In genomic region chr1:225629483-225629882, GRCh38 we compare ENCODE assay signal across 17 cellular contexts. TPM values are rescaled to one million over a fixed set of nuclear protein-coding genes. Genes with fewer than 3 reads are reported as not detected.
DNase-seq lines count a peak whose midpoint lies in the region; ATAC-seq, FAIRE-seq and TF ChIP-seq lines count a peak whose summit lies in the region.
"Had no signal": no experiment of that assay in that cellular context is flagged by ENCODE, and none has a peak within 500 bp of the region (broad histone marks: within the 10 kb centered on the region; RNA-seq: fewer than 3 reads in every experiment).

No MANE protein-coding gene starts in this region.

- H2AFZ ChIP-seq in HepG2 (ENCODE audit: low read length) (no peak overlapping the region), neural progenitor cell (replicated peaks) (no peak overlapping the region)
- H2AFZ ChIP-seq: GM23248 had no signal

- POLR2A ChIA-PET in HepG2 (lab: Yijun Ruan, JAX): no interaction called here
- POLR2A ChIA-PET in WTC11 (lab: Charles Lee): no interaction called here

- ATAC-seq in HepG2 (no peak), right lobe of liver (no peak), WTC11 (no peak), GM18870 (IDR thresholded peaks at IDR 0.05; ENCODE audit: unreplicated experiment) (no peak)

- FAIRE-seq in HepG2 (lab: Jason Lieb, UNC) (no peak), frontal cortex (lab: Jason Lieb, UNC) (no peak)
- FAIRE-seq: GM12891, HTR-8/SVneo had no signal

- TF ChIP-seq EP300 in HepG2 (IDR thresholded peaks at IDR 0.05; ENCODE audit: low read depth in 2 of 2, low read length in 2 of 2): no peak
- no peak for TF ChIP-seq EP300 in HepG2 (CRISPR knock-in tag; IDR thresholded peaks at IDR 0.05; ENCODE audit: borderline replicate concordance)

- DNase-seq in HepG2 (ENCODE audit: low spot score): no peak
- no peak for DNase-seq in right lobe of liver
- DNase-seq in WTC11 (ENCODE audit: low spot score): no peak
- DNase-seq in neural progenitor cell (ENCODE audit: low spot score): no peak
- no peak for DNase-seq in frontal cortex (ENCODE audit: low spot score in 2 of 2)
- no peak for DNase-seq in activated naive CD4-positive, alpha-beta T cell treated with anti-CD3 and anti-CD28 coated beads, Interleukin-2, amount 10 ng/mL, durations not matched to agents 7 days and 5 days
- DNase-seq: 8988T; BE2C; C1 segment of cervical spinal cord; CD4-positive, CD25-positive, alpha-beta regulatory T cell; CD8-positive, alpha-beta memory T cell; COR-L47; GM23248 had no signal

- H3K4me3 Mint-ChIP-seq in WTC11 (no peak overlapping the region), neural progenitor cell (no peak overlapping the region)
- H3K4me3 Mint-ChIP-seq in activated naive CD4-positive, alpha-beta T cell treated with anti-CD3 and anti-CD28 coated beads, Interleukin-2, amount 10 ng/mL, durations not matched to agents 7 days and 5 days: no peak overlapping the region
- H3K4me3 Mint-ChIP-seq: CD4-positive, CD25-positive, alpha-beta regulatory T cell; CD8-positive, alpha-beta memory T cell had no signal

- no peaks in the 10 kb centered on the region for H3K27me3 ChIP-seq in HepG2 (ENCODE audit: control insufficient read depth in 1 of 2, insufficient read depth in 2 of 2, low read length in 2 of 2)
- no peaks in the 10 kb centered on the region for H3K27me3 ChIP-seq in right lobe of liver
- H3K27me3 ChIP-seq in neural progenitor cell: no peaks in the 10 kb centered on the region
- H3K27me3 ChIP-seq: BE2C had no signal

- no peak overlapping the region for H3K4me3 ChIP-seq in HepG2 (replicated peaks in 1 of 3; ENCODE audit: insufficient read depth in 1 of 3, low read depth in 2 of 3, low read length in 3 of 3)
- H3K4me3 ChIP-seq in right lobe of liver: no peak overlapping the region
- H3K4me3 ChIP-seq in neural progenitor cell: no peak overlapping the region
- H3K4me3 ChIP-seq: GM23248, HAP-1 had no signal

- no peak for TF ChIP-seq CTCF in HepG2 (CRISPR knock-in tag; IDR thresholded peaks at IDR 0.05)
- TF ChIP-seq CTCF in right lobe of liver (IDR thresholded peaks at IDR 0.05): no peak
- TF ChIP-seq CTCF in WTC11 (IDR thresholded peaks at IDR 0.05): no peak
- no peak for TF ChIP-seq CTCF in neural progenitor cell (IDR thresholded peaks at IDR 0.05)

- H3F3A ChIP-seq in neural progenitor cell (ENCODE audit: low read depth): peaks cover 31% of the 10 kb centered on the region

- H3K27ac ChIP-seq in HepG2 (ENCODE audit: extremely low read length, insufficient read depth, low read length) (no peak overlapping the region), right lobe of liver (no peak overlapping the region), neural progenitor cell (peak overlapping the region; percentile 47)
- H3K27ac ChIP-seq: GM23248 had no signal

- CTCF ChIA-PET in HepG2 (lab: Yijun Ruan, JAX; ENCODE audit: low intra/inter-chr PET ratio, low total read pairs): no interaction called here
- CTCF ChIA-PET in WTC11 (lab: Charles Lee): no interaction called here
- CTCF ChIA-PET in activated naive CD4-positive, alpha-beta T cell treated with anti-CD3 and anti-CD28 coated beads, Interleukin-2, amount 10 ng/mL, durations not matched to agents 7 days and 5 days (lab: Charles Lee): no interaction called here

- peak overlapping the region; percentile 75 for H3K27ac Mint-ChIP-seq in WTC11
- no peak overlapping the region for H3K27ac Mint-ChIP-seq in neural progenitor cell
- no peak overlapping the region for H3K27ac Mint-ChIP-seq in activated naive CD4-positive, alpha-beta T cell treated with anti-CD3 and anti-CD28 coated beads, Interleukin-2, amount 10 ng/mL, durations not matched to agents 7 days and 5 days
- H3K27ac Mint-ChIP-seq: CD4-positive, CD25-positive, alpha-beta regulatory T cell; CD8-positive, alpha-beta memory T cell had no signal

- peaks cover 69% of the 10 kb centered on the region for H3K4me1 Mint-ChIP-seq in WTC11
- H3K4me1 Mint-ChIP-seq in neural progenitor cell: peaks cover 20% of the 10 kb centered on the region
- no peaks in the 10 kb centered on the region for H3K4me1 Mint-ChIP-seq in activated naive CD4-positive, alpha-beta T cell treated with anti-CD3 and anti-CD28 coated beads, Interleukin-2, amount 10 ng/mL, durations not matched to agents 7 days and 5 days
- H3K4me1 Mint-ChIP-seq: CD4-positive, CD25-positive, alpha-beta regulatory T cell; CD8-positive, alpha-beta memory T cell had no signal

- TF ChIP-seq RAD21 in HepG2 (CRISPR knock-in tag; IDR thresholded peaks at IDR 0.05): no peak

- no peaks in the 10 kb centered on the region for H3K27me3 Mint-ChIP-seq in WTC11 (ENCODE audit: low read depth)
- H3K27me3 Mint-ChIP-seq in neural progenitor cell (ENCODE audit: insufficient read depth, low read depth): peaks cover 2% of the 10 kb centered on the region
- peaks cover 34% of the 10 kb centered on the region for H3K27me3 Mint-ChIP-seq in activated naive CD4-positive, alpha-beta T cell treated with anti-CD3 and anti-CD28 coated beads, Interleukin-2, amount 10 ng/mL, durations not matched to agents 7 days and 5 days

- TF ChIP-seq POLR2A in HepG2 (IDR thresholded peaks at IDR 0.05; ENCODE audit: insufficient read depth in 1 of 2, low read depth in 2 of 2, low read length in 2 of 2): no peak
- no peak for TF ChIP-seq POLR2A in right lobe of liver (IDR thresholded peaks at IDR 0.05)

- no TSS peak for BruUV-seq in HepG2 (replicated peaks; lab: Mats Ljungman, UMichigan)

- in situ Hi-C loops in HepG2 (cut with HindIII; ENCODE audit: extremely low pct_ligation_motif_present, low pct_unique_long_range_greater_than_20kb): no loop called here

- 0 out of 2 replicates have a peak, but pooled peaks cover 3% of the 10 kb centered on the region for H4K20me1 ChIP-seq in HepG2 (ENCODE audit: insufficient read depth, low read length)
- peaks cover 99% of the 10 kb centered on the region for H4K20me1 ChIP-seq in neural progenitor cell (ENCODE audit: low read depth)

- H3K9me3 ChIP-seq in HepG2 (ENCODE audit: low read length) (no peaks in the 10 kb centered on the region), right lobe of liver (no peaks in the 10 kb centered on the region), neural progenitor cell (ENCODE audit: low read depth) (no peaks in the 10 kb centered on the region)
- H3K9me3 ChIP-seq: BE2C, HAP-1 had no signal

- H3K36me3 ChIP-seq in HepG2 (replicated peaks in 1 of 2; ENCODE audit: control insufficient read depth in 1 of 2, insufficient read depth in 2 of 2, low read length in 2 of 2) (peaks cover 1 to 6% of the 10 kb centered on the region in 2 experiments; a peak in 1 of 5 replicates), right lobe of liver (no peaks in the 10 kb centered on the region), neural progenitor cell (peaks cover under 1% of the 10 kb centered on the region)
- H3K36me3 ChIP-seq: BE2C, HAP-1 had no signal

- no peak overlapping the region for H3K9ac ChIP-seq in HepG2 (ENCODE audit: insufficient read depth, low read depth, low read length)
- H3K9ac ChIP-seq in neural progenitor cell: no peak overlapping the region
- H3K9ac ChIP-seq: GM23248 had no signal

- intact Hi-C loops in HepG2 (cut with micrococcal nuclease; ENCODE audit: unreplicated experiment) (no loop called here), right lobe of liver (cut with DNase I) (no loop called here)

- H3K4me2 ChIP-seq in HepG2 (ENCODE audit: low read depth, low read length) (no peak overlapping the region), neural progenitor cell (peak overlapping the region; percentile 21)

- H3K9me3 Mint-ChIP-seq in WTC11: no peaks in the 10 kb centered on the region
- H3K9me3 Mint-ChIP-seq in neural progenitor cell: peaks cover 3% of the 10 kb centered on the region
- H3K9me3 Mint-ChIP-seq in activated naive CD4-positive, alpha-beta T cell treated with anti-CD3 and anti-CD28 coated beads, Interleukin-2, amount 10 ng/mL, durations not matched to agents 7 days and 5 days: no peaks in the 10 kb centered on the region
- H3K9me3 Mint-ChIP-seq: CD4-positive, CD25-positive, alpha-beta regulatory T cell; CD8-positive, alpha-beta memory T cell had no signal

- 0 out of 2 replicates have a peak, but pooled peaks cover 3% of the 10 kb centered on the region for H3K36me3 Mint-ChIP-seq in WTC11
- H3K36me3 Mint-ChIP-seq in neural progenitor cell: peaks cover 37% of the 10 kb centered on the region
- no peaks in the 10 kb centered on the region for H3K36me3 Mint-ChIP-seq in activated naive CD4-positive, alpha-beta T cell treated with anti-CD3 and anti-CD28 coated beads, Interleukin-2, amount 10 ng/mL, durations not matched to agents 7 days and 5 days
- H3K36me3 Mint-ChIP-seq: CD4-positive, CD25-positive, alpha-beta regulatory T cell; CD8-positive, alpha-beta memory T cell had no signal

- H3K79me2 ChIP-seq in HepG2 (ENCODE audit: insufficient read depth, low read length) (peaks cover 72% of the 10 kb centered on the region), neural progenitor cell (ENCODE audit: low read depth) (peaks cover 100% of the 10 kb centered on the region)

- WGBS in HepG2 (ENCODE audit: low lambda C conversion rate): 97% methylated on average over 3 of the region's 3 CpGs
- WGBS in right lobe of liver (ENCODE audit: insufficient coverage, low coverage, low lambda C conversion rate, missing lambda C conversion rate): 90% methylated on average over 1 of the region's 3 CpGs

- H3K4me1 ChIP-seq in HepG2 (ENCODE audit: insufficient read depth, low read length): peaks cover 14% of the 10 kb centered on the region
- no peaks in the 10 kb centered on the region for H3K4me1 ChIP-seq in right lobe of liver
- H3K4me1 ChIP-seq in neural progenitor cell: peaks cover 64% of the 10 kb centered on the region

RNA-seq across cellular contexts. Expression of gene ENAH, which starts 23.4 kb away (rescaled TPM):
- 58.3 and 60.2 TPM in 2 replicates for total RNA-seq in HepG2 (2016; rRNA removed; fragmentation: Illumina TruSeq; extraction: Trizol)
- total RNA-seq in HepG2 (2016; cell fraction: cytosol; rRNA removed; fragmentation: Illumina TruSeq; extraction: Trizol; ENCODE audit: low read depth): 12.4 and 12.9 TPM in 2 replicates
- 52.4 and 56.6 TPM in 2 replicates for total RNA-seq in HepG2 (2016; cell fraction: insoluble cytoplasmic fraction; rRNA removed; fragmentation: Illumina TruSeq; extraction: Trizol)
- 39.4 and 43.3 TPM in 2 replicates for total RNA-seq in HepG2 (2016; cell fraction: membrane; rRNA removed; fragmentation: Illumina TruSeq; extraction: Trizol)
- total RNA-seq in HepG2 (2016; cell fraction: nucleus; rRNA removed; fragmentation: Illumina TruSeq; extraction: Trizol): 34.5 and 40.2 TPM in 2 replicates
- polyA plus RNA-seq in HepG2 (2011; rRNA removed): 21.9 and 22.1 TPM in 2 replicates
- polyA plus RNA-seq in HepG2 (2011; cell fraction: cytosol; rRNA removed): 8.7 and 16.5 TPM in 2 replicates
- polyA plus RNA-seq in HepG2 (2011; cell fraction: nucleus; rRNA removed): 15.6 and 18.2 TPM in 2 replicates
- polyA plus RNA-seq in HepG2 (2012): 33.3 and 35.6 TPM in 2 replicates
- 5.6 and 6.6 TPM in 2 replicates for polyA plus RNA-seq in HepG2 (2016; cell fraction: cytosol; fragmentation: Illumina TruSeq; extraction: Trizol; ENCODE audit: low read depth)
- polyA plus RNA-seq in HepG2 (2016; cell fraction: insoluble cytoplasmic fraction; fragmentation: Illumina TruSeq; extraction: Trizol; ENCODE audit: low read depth): 56.7 and 61.8 TPM in 2 replicates
- 22.3 and 23.2 TPM in 2 replicates for polyA plus RNA-seq in HepG2 (2016; cell fraction: membrane; fragmentation: Illumina TruSeq; extraction: Trizol; ENCODE audit: low read depth)
- 42.6 and 45.8 TPM in 2 replicates for polyA plus RNA-seq in HepG2 (2016; cell fraction: nucleus; fragmentation: Illumina TruSeq; extraction: Trizol; ENCODE audit: insufficient read depth, low read depth)
- polyA minus RNA-seq in HepG2 (2011; rRNA and poly(A)+ RNA removed; ENCODE audit: low replicate concordance): 28.4 and 36.9 TPM in 2 replicates
- 31.7 and 36.5 TPM in 2 replicates for polyA minus RNA-seq in HepG2 (2011; cell fraction: cytosol; rRNA and poly(A)+ RNA removed)
- polyA minus RNA-seq in HepG2 (2011; cell fraction: nucleus; rRNA and poly(A)+ RNA removed): 39.4 and 49.1 TPM in 2 replicates
- total RNA-seq in right lobe of liver: 10 to 100 TPM in 5 of 6 experiments, 1 to 10 TPM in 1; 9.0 to 33.2 (median 20.8) TPM
- 223 to 229 TPM (median 227 TPM) in 3 replicates for total RNA-seq in WTC11 (2021)
- 230 and 346 TPM in 2 replicates for total RNA-seq in neural progenitor cell (ENCODE audit: low replicate concordance)
- total RNA-seq in frontal cortex: 48.5 TPM
- total RNA-seq: CD4-positive, CD25-positive, alpha-beta regulatory T cell had no signal
- polyA plus RNA-seq: CD8-positive, alpha-beta memory T cell had no signal
